37 cellular contexts compared by ENCODE assay signal in the genomic region with DNA sequence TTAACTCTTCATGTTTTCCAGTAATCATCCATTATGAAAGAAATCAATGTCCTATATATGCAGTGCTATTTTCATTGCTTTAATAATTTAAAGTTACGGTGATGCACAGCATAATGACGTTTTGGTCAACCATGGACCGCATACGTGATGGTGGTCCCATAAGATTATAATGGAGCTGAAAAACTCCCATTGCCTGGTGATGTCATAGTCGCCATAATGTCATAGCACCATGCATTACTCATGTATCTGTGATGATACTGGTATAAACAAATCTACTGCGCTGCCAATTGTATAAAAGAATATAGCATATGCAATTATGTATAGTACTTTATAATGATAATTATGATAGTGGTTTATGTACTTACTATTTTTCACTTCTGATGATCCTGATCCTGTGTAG. TPM values are rescaled to one million over a fixed set of nuclear protein-coding genes. Genes with fewer than 3 reads are reported as not detected.
"Had no signal": no experiment of that assay in that cellular context is flagged by ENCODE, and none has a peak within 500 bp of the region (broad histone marks: within the 10 kb centered on the region; RNA-seq: fewer than 3 reads in every experiment).

No MANE protein-coding gene starts in this region.

- H3K27me3 ChIP-seq: MG63 had no signal

- H3K9me3 ChIP-seq: MG63 had no signal

- H3K4me3 ChIP-seq: MG63 had no signal

- DNase-seq: Karpas-422, Kasumi-1, MG63, MM.1S, MV-4-11, NCI-H1048, NCI-H1092, NCI-H1092 treated with DMSO at 0.1 percent for 48 hours, NCI-H1105, NCI-H1105 treated with DMSO at 0.1 percent for 48 hours, NCI-H1417, NCI-H1417 treated with DMSO at 0.1 percent for 48 hours, NCI-H1436, NCI-H1436 treated with DMSO at 0.1 percent for 48 hours, NCI-H146, NCI-H1694, NCI-H1694 treated with DMSO at 0.1 percent for 48 hours, NCI-H187, NCI-H187 treated with DMSO at 0.1 percent for 48 hours, NCI-H1930, NCI-H2029, NCI-H2029 treated with DMSO at 0.1 percent for 48 hours, NCI-H2081, NCI-H2081 treated with DMSO at 0.1 percent for 48 hours, NCI-H2107, NCI-H2171, NCI-H2171 treated with DMSO at 0.1 percent for 48 hours, NCI-H2227 treated with DMSO at 0.1 percent for 48 hours, NCI-H226, NCI-H345, NCI-H446, NCI-H446 treated with DMSO at 0.1 percent for 48 hours, NCI-H510A, NCI-H510A treated with DMSO at 0.1 percent for 48 hours, NCI-H524 had no signal

RNA-seq across cellular contexts. Expression of a gene that starts 42.3 kb away (rescaled TPM):
- total RNA-seq: M059J, NCI-H460 had no signal
